18 cellular contexts compared by ENCODE assay signal in the genomic region with DNA sequence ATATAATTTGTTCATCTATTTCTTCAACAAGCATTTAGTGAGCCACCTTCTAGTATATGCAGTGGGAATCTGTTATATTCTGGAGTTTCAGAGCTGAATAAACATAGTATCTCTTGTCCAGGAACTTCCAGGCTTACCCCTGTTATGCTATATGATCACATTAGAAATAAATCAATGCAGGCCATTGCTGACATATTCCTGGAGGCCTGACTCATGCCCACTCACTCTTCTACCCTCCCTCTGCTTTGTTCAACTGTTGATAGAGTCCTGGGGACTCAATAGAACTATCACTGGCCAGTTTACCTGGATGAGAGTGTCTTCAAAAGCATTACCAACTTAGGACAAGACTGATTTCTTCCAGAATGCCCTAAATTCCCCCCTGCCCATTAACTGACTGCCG. TPM values are rescaled to one million over a fixed set of nuclear protein-coding genes. Genes with fewer than 3 reads are reported as not detected.
DNase-seq lines count a peak whose midpoint lies in the region; ATAC-seq and TF ChIP-seq lines count a peak whose summit lies in the region.
"Had no signal": no experiment of that assay in that cellular context is flagged by ENCODE, and none has a peak within 500 bp of the region (broad histone marks: within the 10 kb centered on the region; RNA-seq: fewer than 3 reads in every experiment).

No MANE protein-coding gene starts in this region.

- no peaks in the 10 kb centered on the region for H3K36me3 Mint-ChIP-seq in MCF 10A (ENCODE audit: insufficient read depth, unreplicated experiment)
- H3K36me3 Mint-ChIP-seq in CD8-positive, alpha-beta T cell: no peaks in the 10 kb centered on the region
- H3K36me3 Mint-ChIP-seq: stimulated activated naive B cell treated with anti-CD40 and anti-IgM and Interleukin-4, amounts not matched to agents 10 μg/mL and 1 μg/mL and 100 μg/mL, for 72 hours had no signal

- H3K9me3 ChIP-seq in left lung (no peaks in the 10 kb centered on the region), mucosa of descending colon (no peaks in the 10 kb centered on the region), colonic mucosa (no peaks in the 10 kb centered on the region)
- H3K9me3 ChIP-seq in CD8-positive, alpha-beta T cell (ENCODE audit: low read length): no peaks in the 10 kb centered on the region

- no TSS peak for BruUV-seq in MCF 10A (replicated peaks; lab: Mats Ljungman, UMichigan)

- no peak for TF ChIP-seq RAD21 in Ishikawa (IDR thresholded peaks at IDR 0.05; ENCODE audit: low read depth)

- CTCF ChIA-PET in MCF 10A (lab: Yijun Ruan, JAX): no interaction called here
- CTCF ChIA-PET in CD8-positive, alpha-beta T cell (lab: Charles Lee): no interaction called here

- H3K27ac Mint-ChIP-seq in MCF 10A (ENCODE audit: low read depth, unreplicated experiment): no peak overlapping the region
- no peak overlapping the region for H3K27ac Mint-ChIP-seq in CD8-positive, alpha-beta T cell
- H3K27ac Mint-ChIP-seq: activated T-cell treated with anti-CD3 and anti-CD28 coated beads, Interleukin-2, amount 50 U/mL, for 72 hours; stimulated activated naive B cell treated with anti-CD40 and anti-IgM and Interleukin-4, amounts not matched to agents 10 μg/mL and 1 μg/mL and 100 μg/mL, for 72 hours had no signal

- no peak overlapping the region for H3K4me3 Mint-ChIP-seq in MCF 10A (ENCODE audit: unreplicated experiment)
- no peak overlapping the region for H3K4me3 Mint-ChIP-seq in CD8-positive, alpha-beta T cell
- H3K4me3 Mint-ChIP-seq: activated T-cell treated with anti-CD3 and anti-CD28 coated beads, Interleukin-2, amount 50 U/mL, for 72 hours; stimulated activated naive B cell treated with anti-CD40 and anti-IgM and Interleukin-4, amounts not matched to agents 10 μg/mL and 1 μg/mL and 100 μg/mL, for 72 hours had no signal

- no peaks in the 10 kb centered on the region for H3K9me3 Mint-ChIP-seq in MCF 10A (ENCODE audit: unreplicated experiment)
- H3K9me3 Mint-ChIP-seq in CD8-positive, alpha-beta T cell: no peaks in the 10 kb centered on the region
- H3K9me3 Mint-ChIP-seq: activated T-cell treated with anti-CD3 and anti-CD28 coated beads, Interleukin-2, amount 50 U/mL, for 72 hours; stimulated activated naive B cell treated with anti-CD40 and anti-IgM and Interleukin-4, amounts not matched to agents 10 μg/mL and 1 μg/mL and 100 μg/mL, for 72 hours had no signal

- ATAC-seq in left lung: peak; percentile 34
- ATAC-seq in mucosa of descending colon: no peak
- no peak for ATAC-seq in CD8-positive, alpha-beta T cell
- ATAC-seq: activated T-cell treated with anti-CD3 and anti-CD28 coated beads, Interleukin-2, amount 50 U/mL, for 72 hours; stimulated activated naive B cell treated with anti-CD40 and anti-IgM and Interleukin-4, amounts not matched to agents 10 μg/mL and 1 μg/mL and 100 μg/mL, for 72 hours had no signal

- peaks cover 9% of the 10 kb centered on the region for H3K4me1 Mint-ChIP-seq in MCF 10A (ENCODE audit: insufficient read depth, unreplicated experiment)
- H3K4me1 Mint-ChIP-seq in CD8-positive, alpha-beta T cell (ENCODE audit: low read depth): peaks cover 2% of the 10 kb centered on the region

- H3K36me3 ChIP-seq in left lung: no peaks in the 10 kb centered on the region
- no peaks in the 10 kb centered on the region for H3K36me3 ChIP-seq in mucosa of descending colon (ENCODE audit: low read depth)
- H3K36me3 ChIP-seq in colonic mucosa: no peaks in the 10 kb centered on the region
- no peaks in the 10 kb centered on the region for H3K36me3 ChIP-seq in CD8-positive, alpha-beta T cell (ENCODE audit: insufficient read depth, low read length)
- H3K36me3 ChIP-seq: cardiac muscle cell, left ventricle myocardium inferior had no signal

- H3K4me3 ChIP-seq in left lung: no peak overlapping the region
- no peak overlapping the region for H3K4me3 ChIP-seq in mucosa of descending colon
- H3K4me3 ChIP-seq in colonic mucosa: no peak overlapping the region
- no peak overlapping the region for H3K4me3 ChIP-seq in CD8-positive, alpha-beta T cell (ENCODE audit: low read depth, low read length)
- H3K4me3 ChIP-seq: cardiac muscle cell, left ventricle myocardium inferior had no signal

- no peak overlapping the region for H3K9ac ChIP-seq in colonic mucosa (ENCODE audit: low read depth in 2 of 2, low read length in 2 of 2)

- intact Hi-C loops in MCF 10A (cut with micrococcal nuclease): no loop called here
- intact Hi-C loops in left lung (cut with DNase I): no loop called here
- intact Hi-C loops in mucosa of descending colon (cut with DNase I, micrococcal nuclease): no loop called here
- intact Hi-C loops in colonic mucosa (cut with DNase I): no loop called here
- intact Hi-C loops in CD8-positive, alpha-beta T cell (cut with DNase I, micrococcal nuclease): no loop called here

- no peaks in the 10 kb centered on the region for H3K27me3 Mint-ChIP-seq in MCF 10A (ENCODE audit: insufficient read depth, unreplicated experiment)
- peaks cover 7% of the 10 kb centered on the region for H3K27me3 Mint-ChIP-seq in CD8-positive, alpha-beta T cell (ENCODE audit: low read depth)

- DNase-seq in ACHN (peak; percentile 72), MCF 10A (ENCODE audit: unreplicated experiment) (peak; percentile 45), left lung (no peak), mucosa of descending colon (no peak), NCI-H774 (lab: John Stamatoyannopoulos, UW) (no peak), colonic mucosa (no peak)
- no peak for DNase-seq in CD8-positive, alpha-beta T cell
- DNase-seq: activated CD4-positive, CD25-positive, alpha-beta regulatory T cell; activated T-cell treated with anti-CD3 and anti-CD28 coated beads, Interleukin-2, amount 50 U/mL, for 72 hours; GF-D8; Kasumi-1; left ventricle myocardium inferior; NCI-H2227 treated with DMSO at 0.1 percent for 48 hours; occipital lobe; stimulated activated CD4-positive, alpha-beta T cell treated with anti-CD3 and anti-CD28 coated beads, Interleukin-1b, Interleukin-23, amount 100 ng/mL, for 48 hours; stimulated activated naive B cell treated with anti-CD40 and anti-IgM and Interleukin-4, amounts not matched to agents 10 μg/mL and 1 μg/mL and 100 μg/mL, for 72 hours had no signal

- no peak; the same call in 1 of the 2 replicates for TF ChIP-seq EP300 in Ishikawa (IDR thresholded peaks at IDR 0.05; ENCODE audit: borderline replicate concordance)

- in situ Hi-C loops in ACHN (cut with HindIII; ENCODE audit: low pct_ligation_motif_present, low pct_unique_long_range_greater_than_20kb, low sequenced_read_pairs): no loop called here

- POLR2A ChIA-PET in MCF 10A (lab: Yijun Ruan, JAX): interaction anchor here (1.3 to 2.2 kb wide), 3 partner anchors 10 to 54 kb away, joined by 3 to 6 read pairs (median 6); partner anchors contain the start of gene SRSF10
- POLR2A ChIA-PET in CD8-positive, alpha-beta T cell (lab: Charles Lee): no interaction called here

- H3K27ac ChIP-seq in left lung: no peak overlapping the region
- no peak overlapping the region for H3K27ac ChIP-seq in colonic mucosa
- no peak overlapping the region for H3K27ac ChIP-seq in CD8-positive, alpha-beta T cell (ENCODE audit: low read depth, low read length)
- H3K27ac ChIP-seq: cardiac muscle cell had no signal

- no peak for TF ChIP-seq CTCF in MCF 10A (IDR thresholded peaks at IDR 0.05; ENCODE audit: unreplicated experiment)
- TF ChIP-seq CTCF in left lung (IDR thresholded peaks at IDR 0.05): no peak
- no peak for TF ChIP-seq CTCF in mucosa of descending colon (IDR thresholded peaks at IDR 0.05)
- no peak for TF ChIP-seq CTCF in colonic mucosa (IDR thresholded peaks at IDR 0.05)
- no peak for TF ChIP-seq CTCF in CD8-positive, alpha-beta T cell (IDR thresholded peaks at IDR 0.05)

- H3K4me1 ChIP-seq in left lung (no peaks in the 10 kb centered on the region), mucosa of descending colon (ENCODE audit: low read depth) (peaks cover 19% of the 10 kb centered on the region), colonic mucosa (no peaks in the 10 kb centered on the region)
- no peaks in the 10 kb centered on the region for H3K4me1 ChIP-seq in CD8-positive, alpha-beta T cell (ENCODE audit: insufficient read depth, low read length)

- H3K27me3 ChIP-seq in left lung (no peaks in the 10 kb centered on the region), colonic mucosa (no peaks in the 10 kb centered on the region)
- no peaks in the 10 kb centered on the region for H3K27me3 ChIP-seq in CD8-positive, alpha-beta T cell (ENCODE audit: insufficient read depth, low read length)
- H3K27me3 ChIP-seq: cardiac muscle cell had no signal

TF ChIP-seq in Ishikawa, 13 proteins besides CTCF, POLR2A, EP300 and RAD21 (continues in another document):
- TF ChIP-seq FOXM1 (IDR thresholded peaks at IDR 0.05; ENCODE audit: borderline replicate concordance, low read depth) (no peak), CREB1 (IDR thresholded peaks at IDR 0.05; ENCODE audit: low read depth) (no peak), TEAD4 (IDR thresholded peaks at IDR 0.05) (peak; percentile 97), ZBTB7A (IDR thresholded peaks at IDR 0.05; ENCODE audit: low read depth) (no peak), NFIC (IDR thresholded peaks at IDR 0.05) (peak; percentile 53; the same call in 1 of the 2 replicates), TCF12 (IDR thresholded peaks at IDR 0.05; ENCODE audit: low read depth) (peak; percentile 53; the same call in 1 of the 2 replicates), CEBPB (IDR thresholded peaks at IDR 0.05) (no peak), EGR1 (IDR thresholded peaks at IDR 0.05) (no peak), USF1 (IDR thresholded peaks at IDR 0.05) (no peak), TAF1 (IDR thresholded peaks at IDR 0.05; ENCODE audit: low read depth) (no peak)

RNA-seq across cellular contexts. Expression of gene SRSF10, which starts 29.3 kb away (rescaled TPM):
- total RNA-seq in MCF 10A (2022) (121 and 134 TPM in 2 replicates), left lung (100 to 1,000 TPM in 1 of 2 donors, 10 to 100 TPM in 1; 84.9 to 102 TPM), mucosa of descending colon (10 to 100 TPM; 85.8 to 98.0 (median 94.0) TPM), colonic mucosa (100 to 1,000 TPM in 1 of 2 donors, 10 to 100 TPM in 1; 76.8 to 115 TPM)
- 100 to 1,000 TPM; 321 to 335 TPM for total RNA-seq in CD8-positive, alpha-beta T cell

RNA-seq across cellular contexts. Expression of gene PNRC2, which starts 49.8 kb away (rescaled TPM):
- total RNA-seq in MCF 10A (2022) (103 and 115 TPM in 2 replicates), left lung (100 to 1,000 TPM in 1 of 2 donors, 10 to 100 TPM in 1; 79.0 to 105 TPM), mucosa of descending colon (100 to 1,000 TPM; 116 to 137 (median 121) TPM), colonic mucosa (100 to 1,000 TPM; 152 to 170 TPM)
- 100 to 1,000 TPM; 187 to 203 TPM for total RNA-seq in CD8-positive, alpha-beta T cell

Comparison
In these comparisons a context has a peak if more than half of its experiments do, and no peak if none do; other contexts are left out.
1. DNase-seq: peak in ACHN (single experiment) and MCF 10A (single experiment); none in left lung (0 of 2), mucosa of descending colon (0 of 3), NCI-H774 (single experiment), colonic mucosa (single experiment) and CD8-positive, alpha-beta T cell (0 of 7).